ENCODE assay signal across 9 cellular contexts in genomic region chr14:22847661-22848341, GRCh38. TPM values are rescaled to one million over a fixed set of nuclear protein-coding genes. Genes with fewer than 3 reads are reported as not detected.
DNase-seq lines count a peak whose midpoint lies in the region; ATAC-seq and TF ChIP-seq lines count a peak whose summit lies in the region.
"Had no signal": no experiment of that assay in that cellular context is flagged by ENCODE, and none has a peak within 500 bp of the region (broad histone marks: within the 10 kb centered on the region; RNA-seq: fewer than 3 reads in every experiment).

No MANE protein-coding gene starts in this region.

- H2AFZ ChIP-seq in Karpas-422 (ENCODE audit: low read length): no peak overlapping the region

- H3K9me2 ChIP-seq in Karpas-422 (replicated peaks; ENCODE audit: insufficient read depth, low read length): no peaks in the 10 kb centered on the region

- H3K4me3 Mint-ChIP-seq in neural crest cell: peak overlapping the region; percentile 69
- H3K4me3 Mint-ChIP-seq in activated T-cell treated with anti-CD3 and anti-CD28 coated beads, Interleukin-2, amount 50 U/mL, for 72 hours: no peak overlapping the region

- H3K9ac ChIP-seq in Karpas-422 (ENCODE audit: low read length): no peak overlapping the region

- H3K4me3 ChIP-seq in MG63: no peak overlapping the region
- H3K4me3 ChIP-seq in Karpas-422 (ENCODE audit: low read length): no peak overlapping the region

- no peaks in the 10 kb centered on the region for H3K9me3 Mint-ChIP-seq in neural crest cell
- H3K9me3 Mint-ChIP-seq in activated T-cell treated with anti-CD3 and anti-CD28 coated beads, Interleukin-2, amount 50 U/mL, for 72 hours: no peaks in the 10 kb centered on the region

- no peak overlapping the region for H3K4me2 ChIP-seq in Karpas-422 (ENCODE audit: low read depth, low read length, poor library complexity, severe bottlenecking)

- H4K20me1 ChIP-seq in Karpas-422 (ENCODE audit: insufficient read depth, low read depth, low read length): no peaks in the 10 kb centered on the region

- peak overlapping the region; percentile 93 for H3K27ac Mint-ChIP-seq in neural crest cell (ENCODE audit: unreplicated experiment)
- H3K27ac Mint-ChIP-seq in activated T-cell treated with anti-CD3 and anti-CD28 coated beads, Interleukin-2, amount 50 U/mL, for 72 hours: no peak overlapping the region

- H3K27ac ChIP-seq in epithelial cell of prostate: peak overlapping the region; percentile 98
- H3K27ac ChIP-seq in Karpas-422 (ENCODE audit: low read length): no peak overlapping the region

- no peaks in the 10 kb centered on the region for H3K36me3 Mint-ChIP-seq in neural crest cell (ENCODE audit: low read depth)
- H3K36me3 Mint-ChIP-seq in activated T-cell treated with anti-CD3 and anti-CD28 coated beads, Interleukin-2, amount 50 U/mL, for 72 hours (ENCODE audit: insufficient read depth in 2 of 2): no peaks in the 10 kb centered on the region

- no peaks in the 10 kb centered on the region for H3K4me1 ChIP-seq in Karpas-422 (ENCODE audit: low read length)

- no peaks in the 10 kb centered on the region for H3K27me3 Mint-ChIP-seq in neural crest cell (ENCODE audit: low read depth)
- H3K27me3 Mint-ChIP-seq in activated T-cell treated with anti-CD3 and anti-CD28 coated beads, Interleukin-2, amount 50 U/mL, for 72 hours (ENCODE audit: low read depth): peaks cover 13% of the 10 kb centered on the region

- H3K9me3 ChIP-seq in MG63 (no peaks in the 10 kb centered on the region), Karpas-422 (ENCODE audit: low read length) (no peaks in the 10 kb centered on the region)

- DNase-seq in AG20443 (ENCODE audit: low spot score) (peak; percentile 50), MG63 (peak; percentile 20), epithelial cell of prostate (ENCODE audit: low read depth, low spot score) (no peak), neural crest cell (ENCODE audit: low read depth, low spot score) (no peak), Karpas-422 (no peak), NCI-H345 (lab: John Stamatoyannopoulos, UW) (no peak)
- no peak for DNase-seq in activated T-cell treated with anti-CD3 and anti-CD28 coated beads, Interleukin-2, amount 50 U/mL, for 72 hours
- DNase-seq: NCI-H2029 had no signal

- TF ChIP-seq CTCF in neural crest cell (conservative IDR thresholded peaks at IDR 0.05): no peak

- no peaks in the 10 kb centered on the region for H3K27me3 ChIP-seq in MG63
- H3K27me3 ChIP-seq in Karpas-422 (ENCODE audit: low read length): no peaks in the 10 kb centered on the region

- ATAC-seq in GM19324 (IDR thresholded peaks at IDR 0.05; ENCODE audit: low FRiP score, unreplicated experiment): no peak
- ATAC-seq in activated T-cell treated with anti-CD3 and anti-CD28 coated beads, Interleukin-2, amount 50 U/mL, for 72 hours (replicated peaks in 1 of 2): no peak

- H3K36me3 ChIP-seq in MG63 (peaks cover 13% of the 10 kb centered on the region), Karpas-422 (ENCODE audit: insufficient read depth, low read length) (no peaks in the 10 kb centered on the region)

- H3K79me2 ChIP-seq in Karpas-422 (ENCODE audit: low read length): no peaks in the 10 kb centered on the region

- H3K4me1 Mint-ChIP-seq in neural crest cell: peaks cover 27% of the 10 kb centered on the region
- H3K4me1 Mint-ChIP-seq in activated T-cell treated with anti-CD3 and anti-CD28 coated beads, Interleukin-2, amount 50 U/mL, for 72 hours (ENCODE audit: low read depth): peaks cover 11% of the 10 kb centered on the region

RNA-seq across cellular contexts. Expression of gene MMP14, which starts 11.4 kb away (rescaled TPM):
- total RNA-seq in MG63 (2014; rRNA removed; shearing (Covaris generic); ENCODE audit: low replicate concordance): 85.2 and 124 TPM in 2 replicates
- total RNA-seq in neural crest cell: 63.2 and 68.6 TPM in 2 replicates
- total RNA-seq in Karpas-422 (2014; rRNA removed; shearing (Covaris generic); ENCODE audit: low replicate concordance): 0.72 and 1.9 TPM in 2 replicates
- total RNA-seq in activated T-cell treated with anti-CD3 and anti-CD28 coated beads, Interleukin-2, amount 50 U/mL, for 72 hours: 1 to 10 TPM; 1.4 to 6.8 TPM

RNA-seq across cellular contexts. Expression of gene MRPL52, which starts 18.1 kb away (rescaled TPM):
- 22.1 and 92.8 TPM in 2 replicates for total RNA-seq in MG63 (2014; rRNA removed; shearing (Covaris generic); ENCODE audit: low replicate concordance)
- total RNA-seq in neural crest cell: 117 and 137 TPM in 2 replicates
- 71.3 and 107 TPM in 2 replicates for total RNA-seq in Karpas-422 (2014; rRNA removed; shearing (Covaris generic); ENCODE audit: low replicate concordance)
- 10 to 100 TPM; 76.9 to 80.4 TPM for total RNA-seq in activated T-cell treated with anti-CD3 and anti-CD28 coated beads, Interleukin-2, amount 50 U/mL, for 72 hours

RNA-seq across cellular contexts. Expression of gene LRP10, which starts 23.7 kb away (rescaled TPM):
- total RNA-seq in MG63 (2014; rRNA removed; shearing (Covaris generic); ENCODE audit: low replicate concordance): 6.4 and 21.9 TPM in 2 replicates
- 14.3 and 16.3 TPM in 2 replicates for total RNA-seq in neural crest cell
- total RNA-seq in Karpas-422 (2014; rRNA removed; shearing (Covaris generic); ENCODE audit: low replicate concordance): 34.3 and 43.1 TPM in 2 replicates
- total RNA-seq in activated T-cell treated with anti-CD3 and anti-CD28 coated beads, Interleukin-2, amount 50 U/mL, for 72 hours: 10 to 100 TPM; 66.5 to 78.4 TPM

RNA-seq across cellular contexts. Expression of gene SLC7A7, which starts 32.6 kb away (rescaled TPM):
- 4.0 TPM in 1 of 2 replicates, not detected in the other for total RNA-seq in MG63 (2014; rRNA removed; shearing (Covaris generic); ENCODE audit: low replicate concordance)
- 0.54 and 0.64 TPM in 2 replicates for total RNA-seq in neural crest cell
- 1.9 and 3.5 TPM in 2 replicates for total RNA-seq in Karpas-422 (2014; rRNA removed; shearing (Covaris generic); ENCODE audit: low replicate concordance)
- total RNA-seq in activated T-cell treated with anti-CD3 and anti-CD28 coated beads, Interleukin-2, amount 50 U/mL, for 72 hours: 1 to 10 TPM in 1 of 2 donors, under 1 TPM in 1; 0.21 to 1.5 TPM

RNA-seq across cellular contexts. Expression of gene REM2, which starts 35.2 kb away (rescaled TPM):
- not detected in 2 replicates for total RNA-seq in MG63 (2014; rRNA removed; shearing (Covaris generic); ENCODE audit: low replicate concordance)
- 3.0 and 3.6 TPM in 2 replicates for total RNA-seq in neural crest cell
- total RNA-seq in Karpas-422 (2014; rRNA removed; shearing (Covaris generic); ENCODE audit: low replicate concordance): 0.51 TPM in 1 of 2 replicates, not detected in the other
- 1 to 10 TPM; 4.6 to 4.7 TPM for total RNA-seq in activated T-cell treated with anti-CD3 and anti-CD28 coated beads, Interleukin-2, amount 50 U/mL, for 72 hours

Comparison
In these comparisons a context has a peak if more than half of its experiments do, and no peak if none do; other contexts are left out.
1. DNase-seq: peak in AG20443 (single experiment) and MG63 (single experiment); none in epithelial cell of prostate (single experiment), neural crest cell (single experiment), Karpas-422 (single experiment), NCI-H345 (single experiment) and activated T-cell treated with anti-CD3 and anti-CD28 coated beads, Interleukin-2, amount 50 U/mL, for 72 hours (0 of 2).